8 cellular contexts compared by ENCODE assay signal in the genomic region with DNA sequence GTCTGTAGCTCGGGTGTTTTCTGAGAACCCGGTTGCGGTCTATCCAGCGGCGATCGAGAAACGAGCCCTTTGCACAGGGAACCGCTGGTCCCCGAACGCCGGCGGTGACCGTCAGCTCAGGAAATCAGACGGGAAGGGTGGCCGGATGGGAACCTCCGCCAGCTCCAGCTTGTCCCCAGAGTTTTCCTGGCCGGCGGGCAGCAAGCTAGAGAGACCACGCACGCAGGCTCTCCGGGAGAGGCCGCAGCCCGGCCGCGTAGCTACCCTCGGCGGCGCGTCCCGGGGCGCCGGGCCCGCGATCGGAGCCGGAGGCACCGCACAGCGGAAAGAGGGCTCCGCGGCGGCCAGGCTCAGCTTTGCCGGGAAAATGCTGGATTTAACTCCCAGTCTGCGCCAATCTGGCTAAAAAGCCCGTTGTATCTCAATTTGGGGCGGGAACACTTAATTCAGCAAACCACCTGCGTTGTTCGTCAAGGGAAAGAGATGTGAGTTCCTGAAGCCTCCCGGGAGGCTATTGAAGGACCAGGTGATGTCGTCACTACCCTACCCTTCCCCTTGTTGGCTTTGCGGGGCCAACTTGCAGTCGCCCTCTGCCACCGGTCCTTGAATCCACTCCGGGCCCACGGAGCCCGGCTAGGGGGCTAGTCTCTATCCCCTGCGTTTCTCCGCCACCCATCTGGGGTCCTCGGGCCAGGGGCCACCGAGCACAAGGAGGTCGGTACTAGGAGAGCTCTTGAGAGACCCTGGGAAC. TPM values are rescaled to one million over a fixed set of nuclear protein-coding genes. Genes with fewer than 3 reads are reported as not detected.
DNase-seq lines count a peak whose midpoint lies in the region; ATAC-seq, FAIRE-seq and TF ChIP-seq lines count a peak whose summit lies in the region.

No MANE protein-coding gene starts in this region.

- peaks cover 35% of the 10 kb centered on the region for H3K27me3 Mint-ChIP-seq in activated CD4-positive, alpha-beta T cell treated with anti-CD3 and anti-CD28 coated beads for 36 hours
- peaks cover 4% of the 10 kb centered on the region; the same call in 1 of the 2 replicates for H3K27me3 Mint-ChIP-seq in WTC11 (ENCODE audit: low read depth)

- no peak for TF ChIP-seq CTCF in WTC11 (IDR thresholded peaks at IDR 0.05)
- TF ChIP-seq CTCF in endothelial cell of umbilical vein (IDR thresholded peaks at IDR 0.05; ENCODE audit: extremely low read depth in 1 of 2, insufficient read depth in 1 of 2, low read depth in 1 of 2, low read length in 2 of 2): no peak
- no peak for TF ChIP-seq CTCF in thoracic aorta (IDR thresholded peaks at IDR 0.05)

- H3K4me1 ChIP-seq in endothelial cell of umbilical vein (ENCODE audit: control insufficient read depth, extremely low read depth, insufficient read depth, low read length) (peaks cover 23% of the 10 kb centered on the region), mesodermal cell (ENCODE audit: control insufficient read depth, insufficient read depth, low read length, poor library complexity, severe bottlenecking) (peaks cover 8% of the 10 kb centered on the region), thoracic aorta (ENCODE audit: control insufficient read depth in 1 of 2, low read depth in 2 of 2) (peaks cover 14 to 19% of the 10 kb centered on the region in 2 donors)

- FAIRE-seq in endothelial cell of umbilical vein (lab: Jason Lieb, UNC): peak; percentile 8

- no peaks in the 10 kb centered on the region for H3K36me3 Mint-ChIP-seq in activated CD4-positive, alpha-beta T cell treated with anti-CD3 and anti-CD28 coated beads for 36 hours (ENCODE audit: low read depth)
- H3K36me3 Mint-ChIP-seq in WTC11: no peaks in the 10 kb centered on the region

- no TSS peak for BruUV-seq in endothelial cell of umbilical vein (replicated peaks; lab: Mats Ljungman, UMichigan)

- H3K79me2 ChIP-seq in endothelial cell of umbilical vein (ENCODE audit: control insufficient read depth, insufficient read depth, low read length): no peaks in the 10 kb centered on the region

- no peak overlapping the region for H3K27ac Mint-ChIP-seq in activated CD4-positive, alpha-beta T cell treated with anti-CD3 and anti-CD28 coated beads for 36 hours
- H3K27ac Mint-ChIP-seq in WTC11: no peak overlapping the region

- CTCF ChIA-PET in activated CD4-positive, alpha-beta T cell treated with anti-CD3 and anti-CD28 coated beads for 36 hours (lab: Charles Lee): interaction anchor here (0.6 to 7.8 kb wide), 20 partner anchors 8 to 372 kb away, joined by 3 to 78 read pairs (median 4); no protein-coding TSS in a partner anchor
- CTCF ChIA-PET in WTC11 (lab: Charles Lee): interaction anchor here (0.8 to 3.2 kb wide), 15 partner anchors 8 to 480 kb away, joined by 3 to 41 read pairs (median 6); partner anchors contain the start of genes FAS, LIPA and STAMBPL1
- CTCF ChIA-PET in endothelial cell of umbilical vein (lab: Charles Lee): interaction anchor here (0.7 to 6.4 kb wide), 19 partner anchors 8 to 643 kb away, joined by 3 to 52 read pairs (median 4); partner anchors contain the start of gene FAS

- TF ChIP-seq POLR2A in endothelial cell of umbilical vein (IDR thresholded peaks at IDR 0.05; ENCODE audit: low read depth, low read length): no peak

- intact Hi-C loops in activated CD4-positive, alpha-beta T cell treated with anti-CD3 and anti-CD28 coated beads for 36 hours (cut with DNase I, micrococcal nuclease): loop anchor here in 1 of 2 experiments (5.0 kb wide), 1 partner anchor 46 kb away; no protein-coding TSS in a partner anchor
- intact Hi-C loops in endothelial cell of umbilical vein (cut with micrococcal nuclease): loop anchor here (1.0 to 2.0 kb wide), 3 partner anchors 63 to 217 kb away; partner anchors contain the start of gene FAS

- POLR2A ChIA-PET in activated CD4-positive, alpha-beta T cell treated with anti-CD3 and anti-CD28 coated beads for 36 hours (lab: Charles Lee): interaction anchor here (0.8 kb wide), 1 partner anchor 221 kb away, joined by 5 read pairs; no protein-coding TSS in a partner anchor
- POLR2A ChIA-PET in WTC11 (lab: Charles Lee) (interaction anchor here (0.6 to 1.1 kb wide), 4 partner anchors 9 to 436 kb away, joined by 3 to 10 read pairs (median 3); partner anchors contain the start of gene FAS), endothelial cell of umbilical vein (lab: Charles Lee) (interaction anchor here (0.9 to 1.1 kb wide), 2 partner anchors 145 to 183 kb away, joined by 3 read pairs; no protein-coding TSS in a partner anchor)

- H3K4me2 ChIP-seq in endothelial cell of umbilical vein (ENCODE audit: insufficient read depth, low read length): peak overlapping the region; percentile 98

- H3K4me3 ChIP-seq in endothelial cell of umbilical vein (replicated peaks in 1 of 3; ENCODE audit: insufficient read depth in 1 of 3, low read depth in 1 of 3, low read length in 3 of 3) (peak overlapping the region; percentile 34 to 84 (median 49)), mesodermal cell (ENCODE audit: extremely low read depth, insufficient read depth, low read length, poor library complexity, severe bottlenecking) (peak overlapping the region; percentile 33), thoracic aorta (peak overlapping the region; percentile 78)

- H3K4me1 Mint-ChIP-seq in activated CD4-positive, alpha-beta T cell treated with anti-CD3 and anti-CD28 coated beads for 36 hours: peaks cover 12% of the 10 kb centered on the region
- H3K4me1 Mint-ChIP-seq in WTC11: peaks cover 20% of the 10 kb centered on the region

- 2 to 4% methylated on average over 55 to 60 of the region's 60 CpGs for WGBS in mesodermal cell (ENCODE audit: insufficient coverage in 2 of 2), 2 experiments

- peak overlapping the region; percentile 50 for H3K9ac ChIP-seq in endothelial cell of umbilical vein (replicated peaks; ENCODE audit: extremely low read depth, insufficient read depth, low read length)

- peak; percentile 34 for ATAC-seq in activated CD4-positive, alpha-beta T cell treated with anti-CD3 and anti-CD28 coated beads for 36 hours
- ATAC-seq in WTC11: peak; percentile 54
- ATAC-seq in thoracic aorta (ENCODE audit: insufficient number of reproducible peaks, low FRiP score, low read depth): peak; percentile 11
- no peak for ATAC-seq in HG03139 (IDR thresholded peaks at IDR 0.05; ENCODE audit: unreplicated experiment)

- no peaks in the 10 kb centered on the region for H3K9me1 ChIP-seq in endothelial cell of umbilical vein (replicated peaks; ENCODE audit: control insufficient read depth, extremely low read depth, insufficient read depth, low read length)

- peaks cover 16 to 27% of the 10 kb centered on the region in 2 experiments for H3K27me3 ChIP-seq in endothelial cell of umbilical vein (ENCODE audit: control insufficient read depth in 2 of 2, insufficient read depth in 2 of 2, low read length in 2 of 2)
- no peaks in the 10 kb centered on the region for H3K27me3 ChIP-seq in thoracic aorta (replicated peaks; ENCODE audit: insufficient read depth)

- no peaks in the 10 kb centered on the region for H4K20me1 ChIP-seq in endothelial cell of umbilical vein (replicated peaks; ENCODE audit: control insufficient read depth, extremely low read depth, insufficient read depth, low read length)

- peak; percentile 41 for DNase-seq in activated CD4-positive, alpha-beta T cell treated with anti-CD3 and anti-CD28 coated beads for 36 hours
- DNase-seq in activated CD4-positive, alpha-beta T cell treated with anti-CD3 and anti-CD28 coated beads, Interleukin-2, amount 50 U/mL, for 1 hour: no peak
- peak; percentile 49 for DNase-seq in WTC11 (ENCODE audit: low spot score)
- no peak for DNase-seq in endothelial cell of umbilical vein (ENCODE audit: low read depth, low spot score)
- DNase-seq in thoracic aorta (ENCODE audit: low spot score): no peak
- no peak for DNase-seq in NCI-H2029 treated with DMSO at 0.1 percent for 48 hours (lab: John Stamatoyannopoulos, UW)

- H3K27ac ChIP-seq in endothelial cell of umbilical vein (ENCODE audit: insufficient read depth, low read depth, low read length): peak overlapping the region; percentile 7
- H3K27ac ChIP-seq in mesodermal cell (ENCODE audit: low read depth, low read length, severe bottlenecking): no peak overlapping the region
- H3K27ac ChIP-seq in thoracic aorta: peak overlapping the region in 1 of 2 donors; percentile 19

- dilution Hi-C loops in endothelial cell of umbilical vein (cut with MboI; ENCODE audit: extremely low pct_ligation_motif_present, low sequenced_read_pairs): loop anchor here (25.0 kb wide), 1 partner anchor 221 kb away; the partner anchor contains the start of gene FAS

- H3K36me3 ChIP-seq in endothelial cell of umbilical vein (ENCODE audit: control insufficient read depth in 2 of 2, extremely low read depth in 1 of 2, insufficient read depth in 2 of 2, low read length in 2 of 2) (no peaks in the 10 kb centered on the region), mesodermal cell (ENCODE audit: control insufficient read depth, insufficient read depth, low read length) (no peaks in the 10 kb centered on the region), thoracic aorta (no peaks in the 10 kb centered on the region)

- peak overlapping the region; percentile 92 for H2AFZ ChIP-seq in endothelial cell of umbilical vein (ENCODE audit: low read depth, low read length)

- peak overlapping the region; percentile 69 for H3K4me3 Mint-ChIP-seq in activated CD4-positive, alpha-beta T cell treated with anti-CD3 and anti-CD28 coated beads for 36 hours
- peak overlapping the region; percentile 74 for H3K4me3 Mint-ChIP-seq in WTC11

- no peaks in the 10 kb centered on the region for H3K9me3 ChIP-seq in endothelial cell of umbilical vein (replicated peaks; ENCODE audit: control insufficient read depth, insufficient read depth, low read length)
- H3K9me3 ChIP-seq in mesodermal cell (ENCODE audit: control insufficient read depth, low read length): no peaks in the 10 kb centered on the region
- no peaks in the 10 kb centered on the region for H3K9me3 ChIP-seq in thoracic aorta

- no peaks in the 10 kb centered on the region for H3K9me3 Mint-ChIP-seq in activated CD4-positive, alpha-beta T cell treated with anti-CD3 and anti-CD28 coated beads for 36 hours (ENCODE audit: low read depth)
- H3K9me3 Mint-ChIP-seq in WTC11: no peaks in the 10 kb centered on the region

RNA-seq across cellular contexts. Expression of gene CH25H, which starts 0.9 kb away (rescaled TPM):
- total RNA-seq in activated CD4-positive, alpha-beta T cell treated with anti-CD3 and anti-CD28 coated beads for 36 hours: not detected
- total RNA-seq in WTC11 (2021): 0.11 to 0.14 TPM in 2 of 3 replicates, not detected in the other
- 0.32 TPM in 1 of 2 replicates, not detected in the other for total RNA-seq in endothelial cell of umbilical vein
- polyA plus RNA-seq in endothelial cell of umbilical vein: 0.29 and 0.30 TPM in 2 replicates
- 0.13 and 0.26 TPM in 2 replicates for polyA plus RNA-seq in endothelial cell of umbilical vein (2011; cell fraction: cytosol; rRNA removed)
- 0.07 TPM in 1 of 2 replicates, not detected in the other for polyA plus RNA-seq in endothelial cell of umbilical vein (2011; cell fraction: nucleus; rRNA removed)
- 0.19 TPM in 1 of 2 replicates, not detected in the other for polyA plus RNA-seq in endothelial cell of umbilical vein (2012)
- 0.49 TPM in 1 of 2 replicates, not detected in the other for polyA minus RNA-seq in endothelial cell of umbilical vein
- polyA minus RNA-seq in endothelial cell of umbilical vein (2011; cell fraction: cytosol; rRNA and poly(A)+ RNA removed): not detected
- not detected in 2 replicates for polyA minus RNA-seq in endothelial cell of umbilical vein (2011; cell fraction: nucleus; rRNA and poly(A)+ RNA removed)
- polyA plus RNA-seq in mesodermal cell (2013, experiment 1 of 2): not detected
- not detected for polyA plus RNA-seq in mesodermal cell (2013, experiment 2 of 2)
- 1 to 10 TPM; 2.7 to 5.6 TPM for total RNA-seq in thoracic aorta

RNA-seq across cellular contexts. Expression of gene LIPA, which starts 43.6 kb away (rescaled TPM):
- total RNA-seq in activated CD4-positive, alpha-beta T cell treated with anti-CD3 and anti-CD28 coated beads for 36 hours: 10 to 100 TPM; 17.0 to 22.1 TPM
- 32.9 to 47.3 TPM (median 37.8 TPM) in 3 replicates for total RNA-seq in WTC11 (2021)
- 28.1 and 41.1 TPM in 2 replicates for total RNA-seq in endothelial cell of umbilical vein
- 22.5 and 24.0 TPM in 2 replicates for polyA plus RNA-seq in endothelial cell of umbilical vein
- polyA plus RNA-seq in endothelial cell of umbilical vein (2011; cell fraction: cytosol; rRNA removed): 15.9 and 17.5 TPM in 2 replicates
- 9.5 and 12.0 TPM in 2 replicates for polyA plus RNA-seq in endothelial cell of umbilical vein (2011; cell fraction: nucleus; rRNA removed)
- polyA plus RNA-seq in endothelial cell of umbilical vein (2012): 15.9 and 20.5 TPM in 2 replicates
- polyA minus RNA-seq in endothelial cell of umbilical vein: 36.8 and 41.5 TPM in 2 replicates
- 11.5 TPM for polyA minus RNA-seq in endothelial cell of umbilical vein (2011; cell fraction: cytosol; rRNA and poly(A)+ RNA removed)
- polyA minus RNA-seq in endothelial cell of umbilical vein (2011; cell fraction: nucleus; rRNA and poly(A)+ RNA removed): 4.4 and 10.5 TPM in 2 replicates
- polyA plus RNA-seq in mesodermal cell (2013, experiment 1 of 2): 41.4 TPM
- polyA plus RNA-seq in mesodermal cell (2013, experiment 2 of 2): 43.6 TPM
- 10 to 100 TPM; 39.7 to 44.2 TPM for total RNA-seq in thoracic aorta

Comparison
In these comparisons a context has a peak if more than half of its experiments do, and no peak if none do; other contexts are left out.
1. DNase-seq: peak in activated CD4-positive, alpha-beta T cell treated with anti-CD3 and anti-CD28 coated beads for 36 hours (single experiment) and WTC11 (single experiment); none in activated CD4-positive, alpha-beta T cell treated with anti-CD3 and anti-CD28 coated beads, Interleukin-2, amount 50 U/mL, for 1 hour (single experiment), endothelial cell of umbilical vein (single experiment), thoracic aorta (single experiment) and NCI-H2029 treated with DMSO at 0.1 percent for 48 hours (single experiment).
2. Peak in every context shown above with its lines, with median percentiles within 50 percentile points of each other: H3K4me3 ChIP-seq.